8 cellular contexts compared by ENCODE assay signal in the genomic region with DNA sequence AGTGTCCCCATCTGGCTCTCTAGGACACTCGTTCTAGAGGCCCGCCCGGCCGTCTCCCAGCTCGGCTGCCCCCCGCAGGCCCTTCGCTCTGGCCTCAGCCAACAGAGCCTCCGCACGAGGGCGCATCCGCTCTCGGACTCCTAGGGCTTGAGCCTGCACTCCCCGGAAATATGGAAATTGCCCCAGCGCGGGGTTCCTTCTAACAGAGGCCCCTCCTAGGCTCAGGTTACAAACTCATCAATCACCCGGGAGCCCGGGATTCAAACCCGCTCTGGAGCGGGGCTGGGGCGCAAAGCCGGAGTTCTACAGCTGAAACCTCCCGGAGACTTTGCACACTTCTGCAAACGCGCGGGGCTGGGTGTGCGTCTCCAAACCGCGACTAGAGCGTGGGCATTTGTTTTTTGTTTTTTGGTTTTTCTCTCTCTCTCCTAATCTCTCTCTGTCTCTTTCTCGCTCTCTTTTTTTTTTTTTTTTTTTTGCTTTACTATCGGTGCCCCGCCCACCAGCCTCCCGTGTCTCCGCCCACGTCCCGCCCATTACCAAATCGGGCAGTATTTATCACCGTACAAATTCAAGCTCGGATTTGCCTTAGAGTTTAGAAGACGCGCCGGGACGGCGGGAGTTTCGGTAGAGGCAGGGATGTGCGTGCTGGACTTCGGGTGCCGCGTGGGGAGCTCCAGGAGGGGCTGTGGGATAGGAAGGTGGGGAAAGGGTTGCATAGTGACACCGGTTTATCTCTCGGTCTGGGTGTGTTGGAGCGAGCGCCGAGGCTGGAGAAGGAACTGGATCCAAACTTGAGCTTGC. TPM values are rescaled to one million over a fixed set of nuclear protein-coding genes. Genes with fewer than 3 reads are reported as not detected.
DNase-seq lines count a peak whose midpoint lies in the region; ATAC-seq and TF ChIP-seq lines count a peak whose summit lies in the region.

No MANE protein-coding gene starts in this region.

- TF ChIP-seq CTCF in neutrophil (IDR thresholded peaks at IDR 0.05) = no peak

- H3K4me3 ChIP-seq in neutrophil (ENCODE audit: low read depth in 1 of 2, low read length in 1 of 2) = peak overlapping the region; percentile 30 to 54

- H3K36me3 ChIP-seq in neutrophil = no peaks in the 10 kb centered on the region

- DNase-seq in DMS 273 (lab: John Stamatoyannopoulos, UW; ENCODE audit: unreplicated experiment) = peak; percentile 75
- DNase-seq in DMS 273 treated with DMSO at 0.1 percent for 48 hours (lab: John Stamatoyannopoulos, UW) = no peak
- peak; percentile 2 for DNase-seq in NCI-H526 treated with DMSO at 0.1 percent for 48 hours (lab: John Stamatoyannopoulos, UW)
- DNase-seq in activated T-helper 9 cell treated with anti-CD3 and anti-CD28 coated beads, Interleukin-2, amount 50 U/mL, for 16 hours (ENCODE audit: low read depth) = peak; percentile 12
- peak; percentile 62 for DNase-seq in germinal center (ENCODE audit: low spot score)
- no peak for DNase-seq in cerebellum (ENCODE audit: low spot score)

- H3K27me3 ChIP-seq in neutrophil = peaks cover 100% of the 10 kb centered on the region

- H3K9me3 ChIP-seq in neutrophil = no peaks in the 10 kb centered on the region

- peaks cover 10 to 12% of the 10 kb centered on the region in 2 experiments for H3K4me1 ChIP-seq in neutrophil (ENCODE audit: control insufficient read depth in 1 of 2, insufficient read depth in 1 of 2, low read depth in 1 of 2, low read length in 1 of 2)

- no peak for ATAC-seq in HG02610 (IDR thresholded peaks at IDR 0.05; ENCODE audit: unreplicated experiment)

- H3K27ac ChIP-seq in neutrophil = no peak overlapping the region

RNA-seq across cellular contexts. Expression of gene FOXL1, which starts 2.4 kb away (rescaled TPM):
- total RNA-seq in cerebellum = 0.36 TPM

RNA-seq across cellular contexts. Expression of gene FOXC2, which starts 9.3 kb away (rescaled TPM):
- 0.45 TPM for total RNA-seq in cerebellum

RNA-seq across cellular contexts. Expression of gene MTHFSD, which starts 20.9 kb away (rescaled TPM):
- 26.4 TPM for total RNA-seq in cerebellum

Comparison
In these comparisons a context has a peak if more than half of its experiments do, and no peak if none do; other contexts are left out.
1. DNase-seq: peak in DMS 273 (single experiment), NCI-H526 treated with DMSO at 0.1 percent for 48 hours (single experiment), activated T-helper 9 cell treated with anti-CD3 and anti-CD28 coated beads, Interleukin-2, amount 50 U/mL, for 16 hours (single experiment) and germinal center (single experiment); none in DMS 273 treated with DMSO at 0.1 percent for 48 hours (single experiment) and cerebellum (single experiment).